Comparison of ENCODE assay signal across 1 cellular context in genomic region chr7:149381245-149381644, GRCh38.
TF ChIP-seq lines count a peak whose summit lies in the region.

No MANE protein-coding gene starts in this region.

TF ChIP-seq in H1, 55 proteins besides CTCF, POLR2A, EP300 and RAD21 (continued from another document):
- TF ChIP-seq BCL11A (IDR thresholded peaks at IDR 0.05; ENCODE audit: low read depth in 2 of 2, low read length in 2 of 2) (no peak), TCF12 (IDR thresholded peaks at IDR 0.05; ENCODE audit: low read depth, low read length) (no peak), BACH1 (IDR thresholded peaks at IDR 0.05; ENCODE audit: low read length) (no peak), BRCA1 (IDR thresholded peaks at IDR 0.05; ENCODE audit: low read depth, low read length) (no peak), ASH2L (IDR thresholded peaks at IDR 0.05; ENCODE audit: low read length) (no peak), MAFK (IDR thresholded peaks at IDR 0.05; ENCODE audit: low read depth, low read length) (no peak)
